1 cellular context compared by ENCODE assay signal in the genomic region with DNA sequence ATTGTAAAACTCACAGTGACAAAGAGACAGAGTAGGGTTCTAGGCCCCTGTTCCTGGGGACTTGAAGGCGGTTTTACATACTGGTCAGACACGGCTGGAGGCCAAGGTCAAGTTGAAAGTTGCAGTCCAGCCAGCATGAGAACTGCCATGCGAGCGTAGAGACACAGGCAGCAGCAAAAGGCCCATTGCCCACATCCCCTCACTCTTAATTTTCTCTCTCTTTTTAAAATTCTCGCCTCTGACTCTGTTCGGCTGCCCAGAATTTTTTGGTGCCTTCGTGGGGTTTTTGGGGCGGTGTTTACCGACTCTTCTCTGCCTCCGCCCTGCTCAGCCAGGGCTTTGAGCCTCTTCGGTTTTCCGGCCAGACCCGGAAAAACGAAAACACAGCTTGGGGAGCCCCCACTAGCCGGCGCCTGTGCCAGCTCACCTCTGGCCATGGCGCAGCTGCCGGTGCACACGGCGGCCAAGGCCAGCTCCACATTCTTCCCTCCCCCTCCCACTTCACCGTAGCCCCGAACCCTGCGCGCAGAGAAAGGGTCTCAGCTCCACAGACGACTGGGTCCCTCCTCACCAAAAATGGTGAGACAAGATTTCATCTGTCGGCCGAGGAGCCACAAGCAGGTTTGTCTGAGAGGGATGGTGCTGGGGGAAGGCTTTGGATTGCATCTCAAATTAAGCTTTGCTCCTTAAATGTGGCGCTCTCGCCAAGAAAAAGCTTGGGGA.
TF ChIP-seq lines count a peak whose summit lies in the region.

No MANE protein-coding gene starts in this region.

TF ChIP-seq in WTC11, 78 proteins besides CTCF, POLR2A, EP300 and RAD21 (continued from another document):
- no peak for TF ChIP-seq FOXP4 (CRISPR knock-in tag; IDR thresholded peaks at IDR 0.05)
- no peak for TF ChIP-seq ZNF396 (CRISPR knock-in tag; IDR thresholded peaks at IDR 0.05; ENCODE audit: borderline replicate concordance)
- no peak for TF ChIP-seq ETV6 (CRISPR knock-in tag; IDR thresholded peaks at IDR 0.05)
- TF ChIP-seq CBFB (CRISPR knock-in tag; IDR thresholded peaks at IDR 0.05; ENCODE audit: low read depth), result no peak
- TF ChIP-seq IRF1 (CRISPR knock-in tag; IDR thresholded peaks at IDR 0.05), result no peak
- TF ChIP-seq TEAD1 (CRISPR knock-in tag; IDR thresholded peaks at IDR 0.05), result no peak
- TF ChIP-seq ERG (CRISPR knock-in tag; IDR thresholded peaks at IDR 0.05), result no peak
- TF ChIP-seq JAZF1 (CRISPR knock-in tag; IDR thresholded peaks at IDR 0.05), result no peak
- no peak for TF ChIP-seq MYBL2 (CRISPR knock-in tag; IDR thresholded peaks at IDR 0.05)
- TF ChIP-seq NR1H2 (CRISPR knock-in tag; IDR thresholded peaks at IDR 0.05), result no peak
- no peak for TF ChIP-seq KAT7 (CRISPR knock-in tag; IDR thresholded peaks at IDR 0.05; ENCODE audit: borderline replicate concordance)
